9 cellular contexts compared by ENCODE assay signal in the genomic region with DNA sequence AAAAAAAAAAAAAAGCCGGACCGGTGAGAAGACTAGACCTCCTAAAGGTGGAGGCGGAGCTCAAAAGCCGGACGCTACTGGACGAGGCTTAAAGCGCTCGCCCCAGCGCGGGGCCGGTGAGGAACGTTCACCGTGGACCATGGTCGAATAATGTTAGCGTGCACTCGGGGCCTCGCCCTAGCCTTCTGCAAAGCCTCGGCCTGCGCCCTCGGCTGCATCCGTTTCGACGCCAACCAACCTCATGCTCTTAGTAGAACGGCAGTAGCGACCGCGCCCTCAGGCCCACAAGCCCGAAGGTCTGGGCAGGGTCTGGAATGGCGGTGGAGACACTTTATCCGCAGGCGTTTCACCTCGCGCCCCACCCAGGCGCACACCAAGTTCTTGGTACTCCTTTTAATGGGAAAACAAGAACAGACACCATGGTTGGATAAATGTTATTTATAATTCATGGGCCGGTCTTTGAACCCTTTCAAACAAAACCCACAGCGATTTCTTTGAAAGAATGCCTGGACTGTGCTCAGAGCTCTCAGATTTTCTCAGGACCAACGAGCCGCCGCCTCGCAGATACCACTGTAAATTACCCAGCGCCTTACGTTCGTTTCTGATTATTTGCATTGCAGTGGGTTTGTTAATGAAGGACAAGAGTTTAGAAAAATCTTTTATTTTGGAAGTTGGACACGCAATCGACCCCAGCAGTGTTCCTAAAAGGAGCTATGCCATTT. TPM values are rescaled to one million over a fixed set of nuclear protein-coding genes. Genes with fewer than 3 reads are reported as not detected.
DNase-seq lines count a peak whose midpoint lies in the region; ATAC-seq and TF ChIP-seq lines count a peak whose summit lies in the region.
"Had no signal": no experiment of that assay in that cellular context is flagged by ENCODE, and none has a peak within 500 bp of the region (broad histone marks: within the 10 kb centered on the region; RNA-seq: fewer than 3 reads in every experiment).

No MANE protein-coding gene starts in this region.

- H3K4me1 ChIP-seq in OCI-LY3 (ENCODE audit: low read length) (peaks cover 28% of the 10 kb centered on the region), endodermal cell (ENCODE audit: control insufficient read depth, insufficient read depth, low read length) (no peaks in the 10 kb centered on the region), rectal smooth muscle tissue (ENCODE audit: control insufficient read depth, insufficient read depth, low read length) (peaks cover 3% of the 10 kb centered on the region)

- H3K4me2 ChIP-seq in OCI-LY3 (ENCODE audit: low read length), result peak overlapping the region; percentile 75

- H3K27ac Mint-ChIP-seq in endodermal cell, result peak overlapping the region; percentile 35

- peaks cover 80% of the 10 kb centered on the region for H3K27me3 Mint-ChIP-seq in endodermal cell (ENCODE audit: insufficient read depth)

- H3K36me3 Mint-ChIP-seq in endodermal cell (ENCODE audit: low read depth), result no peaks in the 10 kb centered on the region

- WGBS in endodermal cell (ENCODE audit: insufficient coverage in 1 of 2, insufficient read length in 1 of 2), 2 experiments, result 11% methylated on average over 8 to 45 of the region's 45 CpGs

- no peaks in the 10 kb centered on the region for H3K9me3 ChIP-seq in OCI-LY3 (ENCODE audit: insufficient read depth, low read length)
- no peaks in the 10 kb centered on the region for H3K9me3 ChIP-seq in endodermal cell (ENCODE audit: control insufficient read depth, low read length)

- ATAC-seq in GM21390 (IDR thresholded peaks at IDR 0.05; ENCODE audit: unreplicated experiment), result no peak
- ATAC-seq in GM18858 (IDR thresholded peaks at IDR 0.05; ENCODE audit: unreplicated experiment), result no peak
- no peak for ATAC-seq in HG02884 (IDR thresholded peaks at IDR 0.05; ENCODE audit: unreplicated experiment)

- H3K36me3 ChIP-seq in OCI-LY3 (replicated peaks; ENCODE audit: low read depth, low read length) (peaks cover 22% of the 10 kb centered on the region), endodermal cell (ENCODE audit: control insufficient read depth, insufficient read depth, low read length) (no peaks in the 10 kb centered on the region), rectal smooth muscle tissue (ENCODE audit: control insufficient read depth, insufficient read depth, low read length) (no peaks in the 10 kb centered on the region)

- peak overlapping the region; percentile 53 for H3K4me3 Mint-ChIP-seq in endodermal cell

- H3K9ac ChIP-seq in OCI-LY3 (ENCODE audit: low read length) (peak overlapping the region; percentile 88), endodermal cell (ENCODE audit: extremely low read depth, low read length, poor library complexity, severe bottlenecking) (no peak overlapping the region), rectal smooth muscle tissue (ENCODE audit: low read length) (no peak overlapping the region)

- H3K4me3 ChIP-seq in GM12864 (ENCODE audit: low read depth, low read length) (peak overlapping the region; percentile 72), OCI-LY3 (ENCODE audit: low read length) (peak overlapping the region; percentile 91), endodermal cell (ENCODE audit: low read length) (peak overlapping the region; percentile 72), rectal smooth muscle tissue (ENCODE audit: low read length) (peak overlapping the region; percentile 56)

- H3K27me3 ChIP-seq in OCI-LY3 (ENCODE audit: low read depth, low read length) (no peaks in the 10 kb centered on the region), endodermal cell (ENCODE audit: control insufficient read depth, insufficient read depth, low read length, poor library complexity, severe bottlenecking) (peaks cover 81% of the 10 kb centered on the region), rectal smooth muscle tissue (ENCODE audit: control insufficient read depth, insufficient read depth, low read length) (peaks cover 35% of the 10 kb centered on the region)

- peaks cover 3% of the 10 kb centered on the region for H3K9me3 Mint-ChIP-seq in endodermal cell

- H3K79me2 ChIP-seq in OCI-LY3 (ENCODE audit: low read length), result peaks cover 38% of the 10 kb centered on the region

- H3K27ac ChIP-seq in OCI-LY3 (ENCODE audit: low read length) (peak overlapping the region; percentile 47), endodermal cell (ENCODE audit: low read depth, low read length) (no peak overlapping the region), rectal smooth muscle tissue (ENCODE audit: low read depth, low read length) (peak overlapping the region; percentile 23)

- H2AFZ ChIP-seq in OCI-LY3 (ENCODE audit: low read depth, low read length), result no peak overlapping the region

- DNase-seq in GM12864 (ENCODE audit: low read depth) (no peak), endodermal cell (peak; percentile 83), NCI-H510A treated with DMSO at 0.1 percent for 48 hours (lab: John Stamatoyannopoulos, UW) (no peak)
- DNase-seq: NCI-H524 had no signal

- H3K4me1 Mint-ChIP-seq in endodermal cell, result peaks cover 23% of the 10 kb centered on the region

- peaks cover 12% of the 10 kb centered on the region; the same call in 1 of the 2 replicates for H4K20me1 ChIP-seq in OCI-LY3 (ENCODE audit: insufficient read depth, low read length)

- no peak for TF ChIP-seq CTCF in GM12864 (IDR thresholded peaks at IDR 0.05; ENCODE audit: low read depth, low read length, missing control alignments)
- TF ChIP-seq CTCF in OCI-LY3 (IDR thresholded peaks at IDR 0.05; ENCODE audit: low read depth, low read length), result no peak
- no peak for TF ChIP-seq CTCF in endodermal cell (conservative IDR thresholded peaks at IDR 0.05)

RNA-seq across cellular contexts. Expression of gene ISL2, which starts 1.3 kb away (rescaled TPM):
- under 1 TPM; 0.51 to 0.66 TPM for total RNA-seq in endodermal cell
- 0.25 TPM for polyA plus RNA-seq in endodermal cell (2013, experiment 1 of 2)
- not detected for polyA plus RNA-seq in endodermal cell (2013, experiment 2 of 2)

RNA-seq across cellular contexts. Expression of gene ETFA, which starts 24.0 kb away (rescaled TPM):
- total RNA-seq in endodermal cell, result 100 to 1,000 TPM; 142 to 157 TPM
- 98.2 TPM for polyA plus RNA-seq in endodermal cell (2013, experiment 1 of 2)
- 87.0 TPM for polyA plus RNA-seq in endodermal cell (2013, experiment 2 of 2)
